ENCODE assay signal across 20 cellular contexts in genomic region chrX:126658447-126658846, GRCh38.
"Had no signal": no experiment of that assay in that cellular context is flagged by ENCODE, and none has a peak within 500 bp of the region (broad histone marks: within the 10 kb centered on the region; RNA-seq: fewer than 3 reads in every experiment).

No MANE protein-coding gene starts in this region.

- H3K27ac ChIP-seq: epithelial cell of prostate, gastroesophageal sphincter, neutrophil, parathyroid adenoma, tibial artery had no signal

- H3K36me3 ChIP-seq: gastroesophageal sphincter, neutrophil, tibial artery had no signal

- FAIRE-seq: keratinocyte had no signal

- H3K9me3 ChIP-seq: gastroesophageal sphincter, neutrophil, tibial artery had no signal

- H3K4me3 ChIP-seq: gastroesophageal sphincter, tibial artery had no signal

- H3K9ac ChIP-seq: parathyroid adenoma had no signal

- ATAC-seq: activated CD8-positive, alpha-beta T cell treated with anti-CD3 and anti-CD28 coated beads, Interleukin-2, amount 10 ng/mL, durations not matched to agents 7 days and 5 days; effector memory CD8-positive, alpha-beta T cell; gastroesophageal sphincter; natural killer cell; stimulated activated effector memory CD8-positive, alpha-beta T cell treated with anti-CD3 and anti-CD28 coated beads, Interleukin-12 subunit alpha, Interleukin-12 subunit beta, amount 100 ng/mL, for 72 hours had no signal

- H3K27me3 ChIP-seq: gastroesophageal sphincter, neutrophil, tibial artery had no signal

- DNase-seq: activated B cell treated with CpG ODN at 0.5 μM for 24 hours; activated CD4-positive, alpha-beta T cell treated with anti-CD3 and anti-CD28 coated beads, Interleukin-2, amount 10 ng/mL, durations not matched to agents 24 days and 14 days; activated CD8-positive, alpha-beta memory T cell treated with anti-CD3 and anti-CD28 coated beads, Interleukin-2, amount 50 U/mL, for 4 hours; activated CD8-positive, alpha-beta T cell treated with anti-CD3 and anti-CD28 coated beads, Interleukin-2, amount 10 ng/mL, durations not matched to agents 7 days and 5 days; activated gamma-delta T cell treated with Interleukin-2 at 50 U/mL for 16 hours; activated naive CD8-positive, alpha-beta T cell treated with anti-CD3 and anti-CD28 coated beads for 36 hours; activated T-cell treated with anti-CD3 and anti-CD28 coated beads, Interleukin-2, amount 50 U/mL, for 48 hours; amygdala; dermis blood vessel endothelial cell; effector memory CD8-positive, alpha-beta T cell; mesendoderm; natural killer cell; retina; tibial artery had no signal

- H3K4me1 ChIP-seq: gastroesophageal sphincter, parathyroid adenoma, tibial artery had no signal
